ENCODE assay signal across 1 cellular context in the genomic region with DNA sequence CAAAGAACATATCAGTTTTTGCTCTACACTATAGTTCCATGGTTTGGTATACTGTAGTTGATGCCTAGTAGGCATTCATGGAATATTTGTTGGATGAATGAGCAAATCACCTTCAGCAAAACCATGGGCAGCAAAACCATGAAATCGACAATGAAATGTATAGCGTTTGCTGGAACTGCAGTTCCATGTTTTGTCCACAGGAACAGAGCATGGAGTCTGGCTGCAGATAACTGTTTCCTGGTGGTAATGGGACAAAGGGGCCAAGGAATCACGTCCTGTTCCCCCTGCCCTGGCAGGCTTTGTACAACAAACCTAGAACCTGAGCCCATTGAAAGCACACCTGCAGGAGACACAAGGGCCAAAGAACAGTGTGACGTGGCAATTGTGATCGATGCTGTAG.
TF ChIP-seq lines count a peak whose summit lies in the region.

No MANE protein-coding gene starts in this region.

TF ChIP-seq in HepG2, 621 proteins besides CTCF, POLR2A, EP300 and RAD21 (continued from another document):
- TF ChIP-seq BRCA1 (CRISPR knock-in tag; IDR thresholded peaks at IDR 0.05) (no peak), ZNF432 (CRISPR knock-in tag; IDR thresholded peaks at IDR 0.05; ENCODE audit: borderline replicate concordance) (no peak), ETV6 (CRISPR knock-in tag; conservative IDR thresholded peaks at IDR 0.05) (no peak), ZMYM3 (CRISPR knock-in tag; IDR thresholded peaks at IDR 0.05) (no peak), EED (CRISPR knock-in tag; IDR thresholded peaks at IDR 0.05) (no peak), KLF16 (CRISPR knock-in tag; IDR thresholded peaks at IDR 0.05) (no peak), JDP2 (CRISPR knock-in tag; IDR thresholded peaks at IDR 0.05; ENCODE audit: borderline replicate concordance) (no peak), ELF1 (CRISPR knock-in tag; IDR thresholded peaks at IDR 0.05) (no peak), ZNF207 (IDR thresholded peaks at IDR 0.05; ENCODE audit: borderline replicate concordance) (no peak), ZNF546 (CRISPR knock-in tag; conservative IDR thresholded peaks at IDR 0.05) (no peak), SOX6 (IDR thresholded peaks at IDR 0.05) (no peak), SOX6 (CRISPR knock-in tag; IDR thresholded peaks at IDR 0.05) (no peak), FIP1L1 (IDR thresholded peaks at IDR 0.05; ENCODE audit: borderline replicate concordance, insufficient read depth, low read depth, low read length) (no peak), ZNF841 (CRISPR knock-in tag; IDR thresholded peaks at IDR 0.05; ENCODE audit: borderline replicate concordance) (no peak), CREB1 (IDR thresholded peaks at IDR 0.05) (peak; percentile 68), CREB1 (CRISPR knock-in tag; IDR thresholded peaks at IDR 0.05) (no peak), ZBTB33 (CRISPR knock-in tag; IDR thresholded peaks at IDR 0.05) (no peak), ZNF780A (CRISPR knock-in tag; IDR thresholded peaks at IDR 0.05) (0 out of 2 replicates have a peak, but pooled peaks have one; percentile 41), MXD3 (CRISPR knock-in tag; IDR thresholded peaks at IDR 0.05) (no peak), MYPOP (CRISPR knock-in tag; IDR thresholded peaks at IDR 0.05) (no peak), IRF1 (CRISPR knock-in tag; IDR thresholded peaks at IDR 0.05; ENCODE audit: low read depth) (no peak), RNF2 (conservative IDR thresholded peaks at IDR 0.05; ENCODE audit: low read depth) (no peak), ZNF251 (CRISPR knock-in tag; IDR thresholded peaks at IDR 0.05) (no peak), MTF2 (CRISPR knock-in tag; IDR thresholded peaks at IDR 0.05; ENCODE audit: borderline replicate concordance) (no peak), ZNF180 (CRISPR knock-in tag; IDR thresholded peaks at IDR 0.05; ENCODE audit: borderline replicate concordance, low read depth) (no peak), ZNF703 (CRISPR knock-in tag; IDR thresholded peaks at IDR 0.05; ENCODE audit: borderline replicate concordance) (no peak), MLLT10 (CRISPR knock-in tag; IDR thresholded peaks at IDR 0.05) (no peak)
- TF ChIP-seq, protein P1, sequence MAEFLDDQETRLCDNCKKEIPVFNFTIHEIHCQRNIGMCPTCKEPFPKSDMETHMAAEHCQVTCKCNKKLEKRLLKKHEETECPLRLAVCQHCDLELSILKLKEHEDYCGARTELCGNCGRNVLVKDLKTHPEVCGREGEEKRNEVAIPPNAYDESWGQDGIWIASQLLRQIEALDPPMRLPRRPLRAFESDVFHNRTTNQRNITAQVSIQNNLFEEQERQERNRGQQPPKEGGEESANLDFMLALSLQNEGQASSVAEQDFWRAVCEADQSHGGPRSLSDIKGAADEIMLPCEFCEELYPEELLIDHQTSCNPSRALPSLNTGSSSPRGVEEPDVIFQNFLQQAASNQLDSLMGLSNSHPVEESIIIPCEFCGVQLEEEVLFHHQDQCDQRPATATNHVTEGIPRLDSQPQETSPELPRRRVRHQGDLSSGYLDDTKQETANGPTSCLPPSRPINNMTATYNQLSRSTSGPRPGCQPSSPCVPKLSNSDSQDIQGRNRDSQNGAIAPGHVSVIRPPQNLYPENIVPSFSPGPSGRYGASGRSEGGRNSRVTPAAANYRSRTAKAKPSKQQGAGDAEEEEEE (CRISPR knock-in tag; IDR thresholded peaks at IDR 0.05; ENCODE audit: borderline replicate concordance) = no peak
- TF ChIP-seq, protein P2, sequence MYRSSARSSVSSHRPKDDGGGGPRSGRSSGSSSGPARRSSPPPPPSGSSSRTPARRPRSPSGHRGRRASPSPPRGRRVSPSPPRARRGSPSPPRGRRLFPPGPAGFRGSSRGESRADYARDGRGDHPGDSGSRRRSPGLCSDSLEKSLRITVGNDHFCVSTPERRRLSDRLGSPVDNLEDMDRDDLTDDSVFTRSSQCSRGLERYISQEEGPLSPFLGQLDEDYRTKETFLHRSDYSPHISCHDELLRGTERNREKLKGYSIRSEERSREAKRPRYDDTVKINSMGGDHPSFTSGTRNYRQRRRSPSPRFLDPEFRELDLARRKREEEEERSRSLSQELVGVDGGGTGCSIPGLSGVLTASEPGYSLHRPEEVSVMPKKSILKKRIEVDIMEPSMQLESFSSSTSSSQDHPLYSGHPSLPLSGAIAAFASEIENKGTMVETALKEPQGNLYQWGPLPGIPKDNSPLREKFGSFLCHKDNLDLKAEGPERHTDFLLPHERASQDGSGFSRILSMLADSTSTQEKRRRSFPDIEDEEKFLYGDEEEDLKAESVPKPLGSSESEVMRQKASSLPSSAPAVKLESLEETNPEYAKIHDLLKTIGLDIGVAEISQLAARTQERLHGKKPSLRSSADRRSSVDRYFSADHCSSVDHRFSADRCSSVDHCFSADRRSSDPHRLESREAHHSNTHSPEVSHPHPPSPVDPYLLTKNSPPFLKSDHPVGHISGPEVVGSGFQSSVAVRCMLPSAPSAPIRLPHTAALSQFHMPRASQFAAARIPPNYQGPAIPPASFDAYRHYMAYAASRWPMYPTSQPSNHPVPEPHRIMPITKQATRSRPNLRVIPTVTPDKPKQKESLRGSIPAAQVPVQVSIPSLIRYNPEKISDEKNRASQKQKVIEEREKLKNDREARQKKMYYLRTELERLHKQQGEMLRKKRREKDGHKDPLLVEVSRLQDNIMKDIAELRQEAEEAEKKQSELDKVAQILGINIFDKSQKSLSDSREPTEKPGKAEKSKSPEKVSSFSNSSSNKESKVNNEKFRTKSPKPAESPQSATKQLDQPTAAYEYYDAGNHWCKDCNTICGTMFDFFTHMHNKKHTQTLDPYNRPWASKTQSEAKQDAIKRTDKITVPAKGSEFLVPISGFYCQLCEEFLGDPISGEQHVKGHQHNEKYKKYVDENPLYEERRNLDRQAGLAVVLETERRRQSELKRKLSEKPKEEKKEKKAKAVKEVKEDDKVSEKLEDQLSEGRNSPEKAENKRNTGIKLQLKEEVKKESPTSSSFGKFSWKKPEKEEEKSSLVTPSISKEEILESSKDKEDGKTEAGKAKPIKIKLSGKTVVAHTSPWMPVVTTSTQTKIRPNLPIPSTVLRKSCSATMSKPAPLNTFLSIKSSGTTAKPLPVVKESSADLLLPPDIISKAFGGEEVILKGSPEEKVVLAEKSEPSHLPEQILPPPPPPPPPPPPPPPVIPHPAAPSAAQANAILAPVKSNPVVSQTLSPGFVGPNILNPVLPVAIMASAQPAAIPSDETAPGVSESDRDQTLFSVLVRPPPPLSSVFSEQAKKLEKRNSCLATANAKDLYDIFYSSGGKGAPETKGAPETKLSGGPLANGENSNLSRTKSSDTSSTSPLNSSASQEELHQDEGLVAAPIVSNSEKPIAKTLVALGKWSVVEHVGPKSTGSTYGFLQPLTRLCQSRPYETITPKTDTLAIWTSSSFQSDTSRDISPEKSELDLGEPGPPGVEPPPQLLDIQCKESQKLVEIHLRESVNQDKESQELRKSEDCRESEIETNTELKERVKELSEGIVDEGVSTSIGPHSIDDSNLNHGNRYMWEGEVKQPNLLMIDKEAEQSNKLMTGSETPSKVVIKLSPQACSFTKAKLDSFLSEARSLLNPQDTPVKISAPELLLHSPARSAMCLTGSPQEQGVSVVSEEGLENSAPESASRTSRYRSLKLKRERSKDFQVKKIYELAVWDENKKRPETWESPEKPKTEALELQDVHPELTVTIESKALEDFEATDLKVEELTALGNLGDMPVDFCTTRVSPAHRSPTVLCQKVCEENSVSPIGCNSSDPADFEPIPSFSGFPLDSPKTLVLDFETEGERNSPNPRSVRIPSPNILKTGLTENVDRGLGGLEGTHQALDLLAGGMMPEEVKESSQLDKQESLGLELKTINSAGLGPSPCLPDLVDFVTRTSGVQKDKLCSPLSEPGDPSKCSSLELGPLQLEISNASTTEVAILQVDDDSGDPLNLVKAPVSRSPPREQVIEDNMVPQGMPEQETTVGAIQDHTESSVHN (CRISPR knock-in tag; IDR thresholded peaks at IDR 0.05) = 0 out of 2 replicates have a peak, but pooled peaks have one; percentile 52
TF ChIP-seq in HepG2: peak in this region for 4.
